ENCODE assay signal across 18 cellular contexts in genomic region chr11:113446112-113446511, GRCh38. TPM values are rescaled to one million over a fixed set of nuclear protein-coding genes. Genes with fewer than 3 reads are reported as not detected.
DNase-seq lines count a peak whose midpoint lies in the region; ATAC-seq and TF ChIP-seq lines count a peak whose summit lies in the region.
"Had no signal": no experiment of that assay in that cellular context is flagged by ENCODE, and none has a peak within 500 bp of the region (broad histone marks: within the 10 kb centered on the region; RNA-seq: fewer than 3 reads in every experiment).

No MANE protein-coding gene starts in this region.

- ATAC-seq in GM19035 (IDR thresholded peaks at IDR 0.05; ENCODE audit: unreplicated experiment) (peak; percentile 85), HG03025 (IDR thresholded peaks at IDR 0.05; ENCODE audit: low FRiP score, unreplicated experiment) (peak; percentile 60), HG03139 (IDR thresholded peaks at IDR 0.05; ENCODE audit: unreplicated experiment) (no peak)
- ATAC-seq: activated T-cell treated with anti-CD3 and anti-CD28 coated beads, Interleukin-2, amount 50 U/mL, for 4 hours; right lobe of liver had no signal

- H3K9me3 Mint-ChIP-seq in activated CD4-positive, alpha-beta memory T cell treated with anti-CD3 and anti-CD28 coated beads, Interleukin-2, amount 10 ng/mL, durations not matched to agents 7 days and 5 days: no peaks in the 10 kb centered on the region
- H3K9me3 Mint-ChIP-seq: activated T-cell treated with anti-CD3 and anti-CD28 coated beads, Interleukin-2, amount 50 U/mL, for 4 hours; CD4-positive, alpha-beta memory T cell; nephron had no signal

- H3K36me3 ChIP-seq in uterus: no peaks in the 10 kb centered on the region
- H3K36me3 ChIP-seq: right lobe of liver, SJCRH30 had no signal

- POLR2A ChIA-PET in activated CD4-positive, alpha-beta memory T cell treated with anti-CD3 and anti-CD28 coated beads, Interleukin-2, amount 10 ng/mL, durations not matched to agents 7 days and 5 days (lab: Charles Lee): no interaction called here

- peaks cover 37% of the 10 kb centered on the region for H3K4me1 Mint-ChIP-seq in activated CD4-positive, alpha-beta memory T cell treated with anti-CD3 and anti-CD28 coated beads, Interleukin-2, amount 10 ng/mL, durations not matched to agents 7 days and 5 days
- H3K4me1 Mint-ChIP-seq: CD4-positive, alpha-beta memory T cell; nephron had no signal

- DNase-seq in activated CD4-positive, alpha-beta memory T cell treated with anti-CD3 and anti-CD28 coated beads, Interleukin-2, amount 10 ng/mL, durations not matched to agents 7 days and 5 days: peak; percentile 40
- DNase-seq in islet precursor cell (peak; percentile 68), uterus (no peak), glomerular visceral epithelial cell (ENCODE audit: extremely low spot score) (no peak), AG08395 (ENCODE audit: low spot score) (no peak)
- DNase-seq: activated T-cell treated with anti-CD3 and anti-CD28 coated beads, Interleukin-2, amount 50 U/mL, for 4 hours; aorta; CD4-positive, alpha-beta memory T cell; effector CD8-positive, alpha-beta T cell; right lobe of liver had no signal

- H3K27me3 ChIP-seq in uterus: no peaks in the 10 kb centered on the region
- H3K27me3 ChIP-seq: right lobe of liver, SJCRH30 had no signal

- no peak for TF ChIP-seq POLR2A in uterus (IDR thresholded peaks at IDR 0.05)

- peaks cover 17% of the 10 kb centered on the region for H3K27me3 Mint-ChIP-seq in activated CD4-positive, alpha-beta memory T cell treated with anti-CD3 and anti-CD28 coated beads, Interleukin-2, amount 10 ng/mL, durations not matched to agents 7 days and 5 days

- no peaks in the 10 kb centered on the region for H3K36me3 Mint-ChIP-seq in activated CD4-positive, alpha-beta memory T cell treated with anti-CD3 and anti-CD28 coated beads, Interleukin-2, amount 10 ng/mL, durations not matched to agents 7 days and 5 days (ENCODE audit: low read depth)
- H3K36me3 Mint-ChIP-seq: CD4-positive, alpha-beta memory T cell had no signal

- no peaks in the 10 kb centered on the region for H3K9me3 ChIP-seq in uterus
- H3K9me3 ChIP-seq: right lobe of liver, SJCRH30 had no signal

- H3K27ac Mint-ChIP-seq in activated CD4-positive, alpha-beta memory T cell treated with anti-CD3 and anti-CD28 coated beads, Interleukin-2, amount 10 ng/mL, durations not matched to agents 7 days and 5 days: peak overlapping the region; percentile 22
- H3K27ac Mint-ChIP-seq: nephron had no signal

- TF ChIP-seq CTCF in uterus (IDR thresholded peaks at IDR 0.05): no peak

- no peaks in the 10 kb centered on the region for H3K4me1 ChIP-seq in uterus
- H3K4me1 ChIP-seq: right lobe of liver had no signal

- intact Hi-C loops in uterus (cut with DNase I; ENCODE audit: low total_unique reads): no loop called here

- H3K27ac ChIP-seq in uterus: no peak overlapping the region
- H3K27ac ChIP-seq: right lobe of liver, SJCRH30 had no signal

- H3K4me3 Mint-ChIP-seq in activated CD4-positive, alpha-beta memory T cell treated with anti-CD3 and anti-CD28 coated beads, Interleukin-2, amount 10 ng/mL, durations not matched to agents 7 days and 5 days: no peak overlapping the region
- H3K4me3 Mint-ChIP-seq: activated T-cell treated with anti-CD3 and anti-CD28 coated beads, Interleukin-2, amount 50 U/mL, for 4 hours; CD4-positive, alpha-beta memory T cell; nephron had no signal

- no peak overlapping the region for H3K4me3 ChIP-seq in uterus
- H3K4me3 ChIP-seq: right lobe of liver, SJCRH30 had no signal

- CTCF ChIA-PET in activated CD4-positive, alpha-beta memory T cell treated with anti-CD3 and anti-CD28 coated beads, Interleukin-2, amount 10 ng/mL, durations not matched to agents 7 days and 5 days (lab: Charles Lee): no interaction called here

RNA-seq across cellular contexts. Expression of gene DRD2, which starts 29.1 kb away (rescaled TPM):
- total RNA-seq in activated CD4-positive, alpha-beta memory T cell treated with anti-CD3 and anti-CD28 coated beads, Interleukin-2, amount 10 ng/mL, durations not matched to agents 7 days and 5 days: under 1 TPM; 0.30 to 0.86 TPM
- not detected for total RNA-seq in uterus
- total RNA-seq: activated T-cell treated with anti-CD3 and anti-CD28 coated beads, Interleukin-2, amount 50 U/mL, for 4 hours; CD4-positive, alpha-beta memory T cell; glomerular endothelial cell; liver; subcutaneous adipose tissue had no signal

RNA-seq across cellular contexts. Expression of gene ANKK1, which starts 58.5 kb away (rescaled TPM):
- not detected for total RNA-seq in activated CD4-positive, alpha-beta memory T cell treated with anti-CD3 and anti-CD28 coated beads, Interleukin-2, amount 10 ng/mL, durations not matched to agents 7 days and 5 days
- 1 to 10 TPM in 1 of 4 donors, under 1 TPM in 1, not detected in 2; 0.41 to 1.0 TPM for total RNA-seq in uterus
- total RNA-seq: SJCRH30 had no signal

Comparison
In these comparisons a context has a peak if more than half of its experiments do, and no peak if none do; other contexts are left out.
1. DNase-seq: peak in activated CD4-positive, alpha-beta memory T cell treated with anti-CD3 and anti-CD28 coated beads, Interleukin-2, amount 10 ng/mL, durations not matched to agents 7 days and 5 days (single experiment) and islet precursor cell (single experiment); none in uterus (0 of 2), glomerular visceral epithelial cell (single experiment) and AG08395 (single experiment).